In the genomic region with DNA sequence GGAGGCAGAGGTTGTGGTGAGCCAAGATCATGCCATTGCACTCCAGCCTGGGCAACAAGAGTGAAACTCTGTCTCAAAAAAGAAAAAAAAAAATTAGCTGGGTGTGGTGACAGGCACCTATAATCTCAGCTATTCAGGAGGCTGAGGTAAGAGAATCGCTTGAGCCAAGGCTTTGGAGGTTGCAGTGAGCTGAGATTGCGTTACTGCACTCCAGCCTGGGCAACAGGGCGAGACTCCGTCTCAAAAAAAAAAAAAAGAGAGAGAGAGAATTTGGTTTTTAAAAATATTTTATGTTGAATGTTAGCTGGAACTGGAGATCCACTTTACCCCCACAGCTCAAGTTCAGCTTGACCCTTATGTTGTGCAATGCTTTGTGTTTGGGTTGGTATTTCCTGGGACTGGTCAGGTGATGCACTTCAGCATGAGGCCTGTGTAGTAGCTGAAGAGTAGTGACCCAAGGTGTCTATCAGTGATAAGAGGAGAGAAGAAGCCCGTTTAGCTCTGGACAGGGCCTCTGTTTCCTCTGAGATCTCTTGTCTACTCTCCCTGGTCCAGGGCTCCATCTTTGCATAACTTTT, we compare ENCODE assay signal across 1 cellular context.
A peak's percentile ranks its signal among the peaks of the same experiment; 100 is the strongest.
TF ChIP-seq lines count a peak whose summit lies in the region.

No MANE protein-coding gene starts in this region.

TF ChIP-seq in H1, 55 proteins besides CTCF, POLR2A, EP300 and RAD21:
- peak; percentile 74 for TF ChIP-seq CEBPB (IDR thresholded peaks at IDR 0.05; ENCODE audit: low read depth, low read length)
- no peak for TF ChIP-seq RNF2 (IDR thresholded peaks at IDR 0.05; ENCODE audit: borderline replicate concordance, low read depth, low read length, missing control alignments, poor library complexity, severe bottlenecking)
- no peak for TF ChIP-seq GABPA (IDR thresholded peaks at IDR 0.05; ENCODE audit: borderline replicate concordance, insufficient read depth, low read length)
- no peak for TF ChIP-seq KDM1A (IDR thresholded peaks at IDR 0.05; ENCODE audit: borderline replicate concordance, low read length)
